Comparison of ENCODE assay signal across 8 cellular contexts in the genomic region with DNA sequence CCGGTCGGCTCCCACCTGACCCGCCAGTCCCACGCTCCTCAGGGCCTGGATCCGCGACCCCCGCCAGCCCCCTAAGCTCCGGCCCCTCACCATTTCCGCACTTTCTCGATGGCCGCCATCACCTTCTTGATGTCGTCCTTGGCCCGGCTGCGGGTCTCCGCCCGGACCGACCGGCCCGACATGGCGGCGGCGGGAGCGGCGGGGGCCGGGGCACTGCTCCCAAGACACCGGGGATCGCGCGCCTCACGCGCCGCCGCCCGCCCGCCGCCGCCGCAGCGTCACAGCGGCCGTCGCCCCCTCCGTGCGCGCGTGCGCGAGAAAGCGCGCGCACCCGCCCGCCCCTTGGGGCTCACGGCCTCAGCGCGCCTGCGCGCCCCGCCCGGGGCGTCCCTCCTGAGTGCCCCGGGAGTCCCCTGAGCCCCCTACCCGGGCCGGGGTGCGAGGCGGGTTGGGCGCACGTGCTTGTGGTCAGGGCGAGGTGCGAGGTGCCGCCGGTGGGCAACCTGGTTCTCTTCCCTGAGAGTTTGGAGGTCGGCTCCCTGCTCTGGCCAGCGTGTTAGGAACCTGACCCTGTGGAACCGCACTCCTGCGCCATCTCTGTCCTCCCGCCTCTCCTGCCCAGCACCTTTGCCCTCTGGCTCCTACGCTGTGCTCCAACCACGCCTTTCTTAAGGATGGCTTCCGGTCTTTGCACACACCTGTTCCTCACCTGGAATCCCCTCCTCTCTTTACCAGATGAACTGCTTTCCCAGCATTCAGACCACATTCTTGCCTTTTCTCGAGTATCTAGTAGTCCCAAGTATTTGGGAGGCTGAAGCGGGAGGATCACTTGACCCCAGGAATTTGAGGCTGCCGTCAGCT. TPM values are rescaled to one million over a fixed set of nuclear protein-coding genes. Genes with fewer than 3 reads are reported as not detected.
DNase-seq lines count a peak whose midpoint lies in the region; ATAC-seq and TF ChIP-seq lines count a peak whose summit lies in the region.

BCL7B (minus strand) TSS at position 294 of the 861 bp plus-strand sequence; CDS start at position 182, 112 bp downstream.

- no peaks in the 10 kb centered on the region for H3K9me3 ChIP-seq in AG04450 (ENCODE audit: control insufficient read depth, insufficient read depth, low read length)
- no peaks in the 10 kb centered on the region for H3K9me3 ChIP-seq in lung (ENCODE audit: control insufficient read depth in 2 of 2, insufficient read depth in 1 of 2, low read length in 1 of 2)

- ATAC-seq in GM18858 (IDR thresholded peaks at IDR 0.05; ENCODE audit: unreplicated experiment) (peak; percentile 19), HG03095 (IDR thresholded peaks at IDR 0.05; ENCODE audit: unreplicated experiment) (peak; percentile 43), lung (ENCODE audit: insufficient read depth, low FRiP score) (peak; percentile 51)
- peak; percentile 64 for ATAC-seq in activated CD8-positive, alpha-beta T cell treated with anti-CD3 and anti-CD28 coated beads for 36 hours

- H3K27ac Mint-ChIP-seq in activated CD8-positive, alpha-beta T cell treated with anti-CD3 and anti-CD28 coated beads for 36 hours: peak within 1 kb of the TSS; percentile 96

- peaks cover 0 to 11% of the 10 kb centered on the region in 2 donors for H3K36me3 ChIP-seq in lung (ENCODE audit: control insufficient read depth in 2 of 2, insufficient read depth in 2 of 2, low read length in 2 of 2)

- 4 to 7% methylated on average over 49 to 83 of the region's 83 CpGs for WGBS in lung, 2 donors

- H3K4me3 ChIP-seq in AG04450 (ENCODE audit: low read depth, low read length) (peak within 1 kb of the TSS; percentile 83), lung (peak within 1 kb of the TSS; percentile 82)

- peaks cover 16% of the 10 kb centered on the region for H3K36me3 Mint-ChIP-seq in activated CD8-positive, alpha-beta T cell treated with anti-CD3 and anti-CD28 coated beads for 36 hours (ENCODE audit: low read depth)

- peaks cover 3 to 9% of the 10 kb centered on the region in 2 donors for H3K4me1 ChIP-seq in lung (ENCODE audit: control insufficient read depth in 2 of 2, insufficient read depth in 2 of 2, low read length in 2 of 2)

- TF ChIP-seq CTCF in AG04450 (IDR thresholded peaks at IDR 0.05; ENCODE audit: low read depth, low read length): no peak
- no peak for TF ChIP-seq CTCF in activated CD8-positive, alpha-beta T cell treated with anti-CD3 and anti-CD28 coated beads for 36 hours (IDR thresholded peaks at IDR 0.05)
- no peak for TF ChIP-seq CTCF in lung (IDR thresholded peaks at IDR 0.05; ENCODE audit: control extremely low read depth, extremely low read depth)

- H3K27me3 Mint-ChIP-seq in activated CD8-positive, alpha-beta T cell treated with anti-CD3 and anti-CD28 coated beads for 36 hours: no peaks in the 10 kb centered on the region

- peak within 1 kb of the TSS; percentile 89 for H3K27ac ChIP-seq in AG04450 (ENCODE audit: low read depth, low read length)
- peak within 1 kb of the TSS; percentile 99 for H3K27ac ChIP-seq in lung (ENCODE audit: low read depth in 1 of 2, low read length in 1 of 2)

- intact Hi-C loops in activated CD8-positive, alpha-beta T cell treated with anti-CD3 and anti-CD28 coated beads for 36 hours (cut with micrococcal nuclease): loop anchor here (2.0 kb wide), 1 partner anchor 35 kb away; the partner anchor contains the start of gene BAZ1B

- H3K27me3 ChIP-seq in AG04450 (ENCODE audit: control insufficient read depth, insufficient read depth, low read length): no peaks in the 10 kb centered on the region
- no peaks in the 10 kb centered on the region for H3K27me3 ChIP-seq in lung (ENCODE audit: control insufficient read depth, insufficient read depth)

- POLR2A ChIA-PET in AG04450 (lab: Yijun Ruan, JAX): interaction anchor here (0.6 to 1.7 kb wide), 5 partner anchors 8 to 230 kb away, joined by 3 to 7 read pairs (median 4); partner anchors contain the start of gene BAZ1B
- POLR2A ChIA-PET in activated CD8-positive, alpha-beta T cell treated with anti-CD3 and anti-CD28 coated beads for 36 hours (lab: Charles Lee): interaction anchor here (0.7 to 4.6 kb wide), 10 partner anchors 9 to 203 kb away, joined by 3 to 31 read pairs (median 5); partner anchors contain the start of genes BAZ1B and TBL2

- peaks cover 38% of the 10 kb centered on the region for H3K4me1 Mint-ChIP-seq in activated CD8-positive, alpha-beta T cell treated with anti-CD3 and anti-CD28 coated beads for 36 hours (ENCODE audit: low read depth)

- DNase-seq in AG04450 (ENCODE audit: low read depth, low spot score) (no peak), NCI-H345 treated with DMSO at 0.1 percent for 48 hours (lab: John Stamatoyannopoulos, UW; ENCODE audit: unreplicated experiment) (peak; percentile 40), lung (ENCODE audit: low spot score) (peak; percentile 63)
- peak; percentile 75 for DNase-seq in activated CD8-positive, alpha-beta T cell treated with anti-CD3 and anti-CD28 coated beads for 36 hours
- peak; percentile 65 for DNase-seq in effector CD4-positive, alpha-beta T cell
- DNase-seq in stimulated activated CD4-positive, alpha-beta T cell treated with anti-CD3 and anti-CD28 coated beads, TNF-alpha, amount 100 ng/mL, for 24 hours (ENCODE audit: low read depth in 3 of 3): peak; percentile 48 to 69 (median 65)

- H3K4me3 Mint-ChIP-seq in activated CD8-positive, alpha-beta T cell treated with anti-CD3 and anti-CD28 coated beads for 36 hours: peak within 1 kb of the TSS; percentile 88

- H3K9me3 Mint-ChIP-seq in activated CD8-positive, alpha-beta T cell treated with anti-CD3 and anti-CD28 coated beads for 36 hours: no peaks in the 10 kb centered on the region

- CTCF ChIA-PET in AG04450 (lab: Charles Lee): no interaction called here
- CTCF ChIA-PET in activated CD8-positive, alpha-beta T cell treated with anti-CD3 and anti-CD28 coated beads for 36 hours (lab: Charles Lee): interaction anchor here (0.9 to 1.3 kb wide), 2 partner anchors 9 to 35 kb away, joined by 3 to 5 read pairs; no protein-coding TSS in a partner anchor

RNA-seq across cellular contexts. Expression of gene BCL7B, which starts in this region (rescaled TPM):
- polyA plus RNA-seq in AG04450 (2011; rRNA removed): 41.9 and 47.7 TPM in 2 replicates
- 36.3 and 40.5 TPM in 2 replicates for polyA minus RNA-seq in AG04450 (2011; rRNA and poly(A)+ RNA removed)
- 10 to 100 TPM; 42.9 to 50.6 TPM for total RNA-seq in activated CD8-positive, alpha-beta T cell treated with anti-CD3 and anti-CD28 coated beads for 36 hours
- 10 to 100 TPM; 17.7 to 58.6 TPM for total RNA-seq in lung
- polyA plus RNA-seq in lung: 10 to 100 TPM; 62.7 to 71.0 TPM
